In the genomic region with DNA sequence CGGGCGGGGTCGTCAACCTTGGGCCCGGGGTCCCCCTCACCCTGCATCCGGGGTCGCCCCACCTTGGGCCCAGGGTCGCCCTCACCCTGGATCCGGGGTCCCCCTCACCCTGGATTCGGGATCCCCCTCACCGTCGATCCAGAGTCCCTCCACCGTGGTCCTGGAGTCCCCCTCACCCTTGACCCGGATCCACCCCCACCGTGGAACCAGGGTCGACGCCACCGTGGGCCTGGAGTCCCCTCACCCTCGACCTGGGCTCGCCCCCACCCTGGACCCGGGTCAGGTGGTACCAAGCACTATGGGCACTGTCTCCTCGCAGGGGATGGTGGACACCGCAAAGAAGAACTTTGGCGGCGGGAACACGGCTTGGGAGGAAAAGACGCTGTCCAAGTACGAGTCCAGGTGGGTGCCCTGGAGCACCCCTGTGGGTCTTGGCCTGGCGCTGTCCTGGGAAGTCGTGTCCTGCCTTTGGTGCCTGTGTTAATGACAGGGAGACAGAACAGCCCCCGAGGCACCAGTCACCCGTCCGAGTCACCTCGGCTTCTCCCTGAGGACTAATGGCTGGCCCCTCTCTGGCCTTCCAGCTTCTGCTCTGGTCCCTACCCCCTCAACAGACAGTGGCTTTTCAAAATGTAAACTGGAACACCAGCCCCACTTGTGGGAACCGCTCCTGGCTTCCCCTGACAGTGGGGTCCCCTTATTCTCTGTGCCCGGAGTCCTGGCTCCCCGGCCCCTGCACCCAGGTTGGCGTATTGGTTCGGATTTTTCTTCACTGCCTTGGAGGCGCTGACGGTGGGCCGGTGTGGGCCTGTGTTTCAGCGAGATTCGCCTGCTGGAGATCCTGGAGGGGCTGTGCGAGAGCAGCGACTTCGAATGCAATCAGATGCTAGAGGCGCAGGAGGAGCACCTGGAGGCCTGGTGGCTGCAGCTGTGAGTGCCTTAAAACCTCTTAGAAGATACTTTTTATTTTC, we compare ENCODE assay signal across 8 cellular contexts. TPM values are rescaled to one million over a fixed set of nuclear protein-coding genes. Genes with fewer than 3 reads are reported as not detected.
DNase-seq lines count a peak whose midpoint lies in the region; ATAC-seq and TF ChIP-seq lines count a peak whose summit lies in the region.

No MANE protein-coding gene starts in this region.

- no peak for ATAC-seq in natural killer cell
- no peak for ATAC-seq in GM18517 (IDR thresholded peaks at IDR 0.05; ENCODE audit: unreplicated experiment)

- H3K36me3 ChIP-seq in BLaER1 (peaks cover 23% of the 10 kb centered on the region), HUES64 (ENCODE audit: insufficient read depth, low read length) (peaks cover 13% of the 10 kb centered on the region; the same call in 1 of the 2 replicates), colonic mucosa (no peaks in the 10 kb centered on the region)

- H3K9ac ChIP-seq in BLaER1 (peak overlapping the region; percentile 94), HUES64 (ENCODE audit: low read depth, low read length) (peak overlapping the region; percentile 71), colonic mucosa (ENCODE audit: low read depth in 2 of 2, low read length in 2 of 2) (peak overlapping the region; percentile 63 to 90)

- intact Hi-C loops in colonic mucosa (cut with DNase I), result no loop called here
- intact Hi-C loops in natural killer cell (cut with micrococcal nuclease), result loop anchor here (1.0 to 10.0 kb wide), 2 partner anchors 64 to 152 kb away; a partner anchor contains a TSS

- DNase-seq in colonic mucosa (no peak), natural killer cell (no peak), NCI-H2081 (lab: John Stamatoyannopoulos, UW) (no peak), SW 1271 (lab: John Stamatoyannopoulos, UW) (no peak), DMS153 (lab: John Stamatoyannopoulos, UW) (no peak)

- peaks cover 65% of the 10 kb centered on the region for H3K4me1 ChIP-seq in BLaER1
- no peaks in the 10 kb centered on the region for H3K4me1 ChIP-seq in HUES64 (ENCODE audit: insufficient read depth, low read length)
- no peaks in the 10 kb centered on the region for H3K4me1 ChIP-seq in colonic mucosa

- no peaks in the 10 kb centered on the region for H3K27me3 Mint-ChIP-seq in natural killer cell (ENCODE audit: low read depth in 2 of 2)

- peak overlapping the region; percentile 82 for H3K4me3 Mint-ChIP-seq in natural killer cell

- H3K27me3 ChIP-seq in BLaER1 (no peaks in the 10 kb centered on the region), HUES64 (ENCODE audit: insufficient read depth, low read length) (no peaks in the 10 kb centered on the region), colonic mucosa (no peaks in the 10 kb centered on the region)

- H3K4me3 ChIP-seq in BLaER1 (peak overlapping the region; percentile 81), HUES64 (ENCODE audit: low read length) (peak overlapping the region; percentile 89), colonic mucosa (peak overlapping the region; percentile 94)

- peaks cover 0 to 11% of the 10 kb centered on the region in 2 donors for H3K4me1 Mint-ChIP-seq in natural killer cell

- no peaks in the 10 kb centered on the region for H3K9me3 Mint-ChIP-seq in natural killer cell

- H3K27ac Mint-ChIP-seq in natural killer cell, result peak overlapping the region; percentile 62 to 88

- 40% methylated on average over 47 of the region's 47 CpGs for WGBS in HUES64

- H3K36me3 Mint-ChIP-seq in natural killer cell, result no peaks in the 10 kb centered on the region

- peak overlapping the region; percentile 95 for H3K4me2 ChIP-seq in BLaER1

- H3K9me3 ChIP-seq in BLaER1 (no peaks in the 10 kb centered on the region), HUES64 (ENCODE audit: insufficient read depth, low read depth, low read length) (no peaks in the 10 kb centered on the region), colonic mucosa (no peaks in the 10 kb centered on the region)

- TF ChIP-seq CTCF in colonic mucosa (IDR thresholded peaks at IDR 0.05) (no peak), natural killer cell (IDR thresholded peaks at IDR 0.05) (no peak)

- peaks cover 30% of the 10 kb centered on the region for H4K20me1 ChIP-seq in BLaER1

- peak overlapping the region; percentile 76 for H3K27ac ChIP-seq in BLaER1
- H3K27ac ChIP-seq in HUES64 (ENCODE audit: low read depth, low read length), result no peak overlapping the region
- H3K27ac ChIP-seq in colonic mucosa, result no peak overlapping the region

RNA-seq across cellular contexts. Expression of a gene that starts 0.8 kb away (rescaled TPM):
- polyA plus RNA-seq in HUES64 (2013, experiment 1 of 2), result 26.5 TPM
- polyA plus RNA-seq in HUES64 (2013, experiment 2 of 2), result 22.8 TPM
- 100 to 1,000 TPM in 1 of 2 donors, 10 to 100 TPM in 1; 43.6 to 133 TPM for total RNA-seq in colonic mucosa
- total RNA-seq in natural killer cell, result 10 to 100 TPM; 45.1 to 69.8 (median 48.5) TPM

RNA-seq across cellular contexts. Expression of a gene that starts 1.0 kb away (rescaled TPM):
- 13.5 TPM for polyA plus RNA-seq in HUES64 (2013, experiment 1 of 2)
- 15.2 TPM for polyA plus RNA-seq in HUES64 (2013, experiment 2 of 2)
- total RNA-seq in colonic mucosa (10 to 100 TPM; 17.8 to 43.5 TPM), natural killer cell (10 to 100 TPM; 17.2 to 22.7 (median 19.2) TPM)

RNA-seq across cellular contexts. Expression of a gene that starts 41.4 kb away (rescaled TPM):
- polyA plus RNA-seq in HUES64 (2013, experiment 1 of 2), result 12.5 TPM
- polyA plus RNA-seq in HUES64 (2013, experiment 2 of 2), result 14.9 TPM
- total RNA-seq in colonic mucosa (10 to 100 TPM; 65.6 to 74.4 TPM), natural killer cell (100 to 1,000 TPM; 107 to 130 (median 129) TPM)
